1 cellular context compared by ENCODE assay signal in the genomic region with DNA sequence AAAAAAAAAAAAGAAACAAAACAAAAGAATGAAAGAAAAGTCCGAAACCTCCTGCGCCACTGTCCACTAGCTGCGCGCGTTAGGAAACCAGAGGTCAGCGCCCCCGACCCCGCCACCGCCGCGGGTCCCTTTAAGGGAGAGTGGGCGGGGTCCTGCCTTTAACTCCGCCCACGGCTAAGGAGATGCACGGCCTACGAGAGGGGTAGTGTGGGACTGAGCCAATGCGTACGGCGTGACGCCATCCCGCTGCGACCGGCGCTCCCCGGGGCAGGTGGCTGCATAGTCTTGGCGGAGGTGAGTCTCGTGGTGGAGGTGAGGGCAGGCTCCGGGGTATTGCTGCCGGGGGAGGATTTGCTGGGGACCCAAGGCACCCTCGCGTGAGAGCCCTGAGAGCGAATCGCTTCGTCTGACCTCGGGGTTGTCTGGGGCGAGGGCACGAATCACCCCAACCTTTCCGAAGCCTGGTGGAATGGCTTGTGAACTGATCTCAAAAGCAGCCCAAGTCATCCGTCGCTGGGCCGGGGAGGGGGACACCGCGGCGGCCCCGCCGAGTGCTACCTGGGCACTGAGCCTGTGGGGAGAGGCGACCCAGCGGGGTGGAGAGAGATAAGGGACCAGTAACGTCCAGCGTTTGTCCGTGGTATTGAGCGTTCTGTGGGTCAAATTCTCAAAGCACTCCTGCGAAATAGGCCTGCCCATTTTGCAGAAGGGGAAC.
TF ChIP-seq lines count a peak whose summit lies in the region.

A gene (plus strand): TSS at position 241 of the 715 bp plus-strand sequence. CDS start 1,319 bp downstream, outside the sequence.

TF ChIP-seq in HepG2, 621 proteins besides CTCF, POLR2A, EP300 and RAD21 (continued from another document and continues in another):
- TF ChIP-seq, protein P1, sequence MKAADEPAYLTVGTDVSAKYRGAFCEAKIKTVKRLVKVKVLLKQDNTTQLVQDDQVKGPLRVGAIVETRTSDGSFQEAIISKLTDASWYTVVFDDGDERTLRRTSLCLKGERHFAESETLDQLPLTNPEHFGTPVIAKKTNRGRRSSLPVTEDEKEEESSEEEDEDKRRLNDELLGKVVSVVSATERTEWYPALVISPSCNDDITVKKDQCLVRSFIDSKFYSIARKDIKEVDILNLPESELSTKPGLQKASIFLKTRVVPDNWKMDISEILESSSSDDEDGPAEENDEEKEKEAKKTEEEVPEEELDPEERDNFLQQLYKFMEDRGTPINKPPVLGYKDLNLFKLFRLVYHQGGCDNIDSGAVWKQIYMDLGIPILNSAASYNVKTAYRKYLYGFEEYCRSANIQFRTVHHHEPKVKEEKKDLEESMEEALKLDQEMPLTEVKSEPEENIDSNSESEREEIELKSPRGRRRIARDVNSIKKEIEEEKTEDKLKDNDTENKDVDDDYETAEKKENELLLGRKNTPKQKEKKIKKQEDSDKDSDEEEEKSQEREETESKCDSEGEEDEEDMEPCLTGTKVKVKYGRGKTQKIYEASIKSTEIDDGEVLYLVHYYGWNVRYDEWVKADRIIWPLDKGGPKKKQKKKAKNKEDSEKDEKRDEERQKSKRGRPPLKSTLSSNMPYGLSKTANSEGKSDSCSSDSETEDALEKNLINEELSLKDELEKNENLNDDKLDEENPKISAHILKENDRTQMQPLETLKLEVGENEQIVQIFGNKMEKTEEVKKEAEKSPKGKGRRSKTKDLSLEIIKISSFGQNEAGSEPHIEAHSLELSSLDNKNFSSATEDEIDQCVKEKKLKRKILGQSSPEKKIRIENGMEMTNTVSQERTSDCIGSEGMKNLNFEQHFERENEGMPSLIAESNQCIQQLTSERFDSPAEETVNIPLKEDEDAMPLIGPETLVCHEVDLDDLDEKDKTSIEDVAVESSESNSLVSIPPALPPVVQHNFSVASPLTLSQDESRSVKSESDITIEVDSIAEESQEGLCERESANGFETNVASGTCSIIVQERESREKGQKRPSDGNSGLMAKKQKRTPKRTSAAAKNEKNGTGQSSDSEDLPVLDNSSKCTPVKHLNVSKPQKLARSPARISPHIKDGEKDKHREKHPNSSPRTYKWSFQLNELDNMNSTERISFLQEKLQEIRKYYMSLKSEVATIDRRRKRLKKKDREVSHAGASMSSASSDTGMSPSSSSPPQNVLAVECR (CRISPR knock-in tag; IDR thresholded peaks at IDR 0.05; ENCODE audit: borderline replicate concordance), result peak; percentile 97
- TF ChIP-seq, protein P2, sequence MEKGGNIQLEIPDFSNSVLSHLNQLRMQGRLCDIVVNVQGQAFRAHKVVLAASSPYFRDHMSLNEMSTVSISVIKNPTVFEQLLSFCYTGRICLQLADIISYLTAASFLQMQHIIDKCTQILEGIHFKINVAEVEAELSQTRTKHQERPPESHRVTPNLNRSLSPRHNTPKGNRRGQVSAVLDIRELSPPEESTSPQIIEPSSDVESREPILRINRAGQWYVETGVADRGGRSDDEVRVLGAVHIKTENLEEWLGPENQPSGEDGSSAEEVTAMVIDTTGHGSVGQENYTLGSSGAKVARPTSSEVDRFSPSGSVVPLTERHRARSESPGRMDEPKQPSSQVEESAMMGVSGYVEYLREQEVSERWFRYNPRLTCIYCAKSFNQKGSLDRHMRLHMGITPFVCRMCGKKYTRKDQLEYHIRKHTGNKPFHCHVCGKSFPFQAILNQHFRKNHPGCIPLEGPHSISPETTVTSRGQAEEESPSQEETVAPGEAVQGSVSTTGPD (CRISPR knock-in tag; IDR thresholded peaks at IDR 0.05), result no peak
- TF ChIP-seq KAT8 (CRISPR knock-in tag; IDR thresholded peaks at IDR 0.05) (peak; percentile 95), IRF2 (CRISPR knock-in tag; IDR thresholded peaks at IDR 0.05) (peak; percentile 86), SSRP1 (CRISPR knock-in tag; IDR thresholded peaks at IDR 0.05) (no peak; the same call in 1 of the 2 replicates), TEAD2 (CRISPR knock-in tag; IDR thresholded peaks at IDR 0.05) (no peak), TARDBP (CRISPR knock-in tag; IDR thresholded peaks at IDR 0.05) (peak; percentile 85), ZNF557 (CRISPR knock-in tag; IDR thresholded peaks at IDR 0.05) (no peak), ZSCAN25 (CRISPR knock-in tag; IDR thresholded peaks at IDR 0.05) (peak; percentile 72; the same call in 1 of the 2 replicates), MEIS2 (CRISPR knock-in tag; IDR thresholded peaks at IDR 0.05) (no peak), RFXAP (CRISPR knock-in tag; IDR thresholded peaks at IDR 0.05; ENCODE audit: borderline replicate concordance) (0 out of 2 replicates have a peak, but pooled peaks have one; percentile 22), YEATS4 (CRISPR knock-in tag; IDR thresholded peaks at IDR 0.05; ENCODE audit: borderline replicate concordance) (peak; percentile 67; the same call in 1 of the 2 replicates), DR1 (CRISPR knock-in tag; IDR thresholded peaks at IDR 0.05) (peak; percentile 92), ZNF629 (CRISPR knock-in tag; conservative IDR thresholded peaks at IDR 0.05) (peak; percentile 97; the same call in 1 of the 2 replicates), TAF1 (CRISPR knock-in tag; IDR thresholded peaks at IDR 0.05) (peak; percentile 94), SNAI1 (CRISPR knock-in tag; IDR thresholded peaks at IDR 0.05; ENCODE audit: borderline replicate concordance) (0 out of 2 replicates have a peak, but pooled peaks have one; percentile 56), ZNF558 (CRISPR knock-in tag; IDR thresholded peaks at IDR 0.05; ENCODE audit: borderline replicate concordance) (no peak), ZBTB38 (CRISPR knock-in tag; IDR thresholded peaks at IDR 0.05) (peak; percentile 78; the same call in 1 of the 2 replicates), THAP11 (CRISPR knock-in tag; IDR thresholded peaks at IDR 0.05) (peak; percentile 91), GTF2F1 (IDR thresholded peaks at IDR 0.05; ENCODE audit: low read length) (no peak)
- TF ChIP-seq, protein P3, sequence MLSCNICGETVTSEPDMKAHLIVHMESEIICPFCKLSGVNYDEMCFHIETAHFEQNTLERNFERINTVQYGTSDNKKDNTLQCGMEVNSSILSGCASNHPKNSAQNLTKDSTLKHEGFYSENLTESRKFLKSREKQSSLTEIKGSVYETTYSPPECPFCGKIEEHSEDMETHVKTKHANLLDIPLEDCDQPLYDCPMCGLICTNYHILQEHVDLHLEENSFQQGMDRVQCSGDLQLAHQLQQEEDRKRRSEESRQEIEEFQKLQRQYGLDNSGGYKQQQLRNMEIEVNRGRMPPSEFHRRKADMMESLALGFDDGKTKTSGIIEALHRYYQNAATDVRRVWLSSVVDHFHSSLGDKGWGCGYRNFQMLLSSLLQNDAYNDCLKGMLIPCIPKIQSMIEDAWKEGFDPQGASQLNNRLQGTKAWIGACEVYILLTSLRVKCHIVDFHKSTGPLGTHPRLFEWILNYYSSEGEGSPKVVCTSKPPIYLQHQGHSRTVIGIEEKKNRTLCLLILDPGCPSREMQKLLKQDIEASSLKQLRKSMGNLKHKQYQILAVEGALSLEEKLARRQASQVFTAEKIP (CRISPR knock-in tag; IDR thresholded peaks at IDR 0.05; ENCODE audit: borderline replicate concordance), result no peak
- TF ChIP-seq, protein P4, sequence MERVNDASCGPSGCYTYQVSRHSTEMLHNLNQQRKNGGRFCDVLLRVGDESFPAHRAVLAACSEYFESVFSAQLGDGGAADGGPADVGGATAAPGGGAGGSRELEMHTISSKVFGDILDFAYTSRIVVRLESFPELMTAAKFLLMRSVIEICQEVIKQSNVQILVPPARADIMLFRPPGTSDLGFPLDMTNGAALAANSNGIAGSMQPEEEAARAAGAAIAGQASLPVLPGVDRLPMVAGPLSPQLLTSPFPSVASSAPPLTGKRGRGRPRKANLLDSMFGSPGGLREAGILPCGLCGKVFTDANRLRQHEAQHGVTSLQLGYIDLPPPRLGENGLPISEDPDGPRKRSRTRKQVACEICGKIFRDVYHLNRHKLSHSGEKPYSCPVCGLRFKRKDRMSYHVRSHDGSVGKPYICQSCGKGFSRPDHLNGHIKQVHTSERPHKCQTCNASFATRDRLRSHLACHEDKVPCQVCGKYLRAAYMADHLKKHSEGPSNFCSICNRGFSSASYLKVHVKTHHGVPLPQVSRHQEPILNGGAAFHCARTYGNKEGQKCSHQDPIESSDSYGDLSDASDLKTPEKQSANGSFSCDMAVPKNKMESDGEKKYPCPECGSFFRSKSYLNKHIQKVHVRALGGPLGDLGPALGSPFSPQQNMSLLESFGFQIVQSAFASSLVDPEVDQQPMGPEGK (CRISPR knock-in tag; IDR thresholded peaks at IDR 0.05), result peak; percentile 78
- TF ChIP-seq, protein P5, sequence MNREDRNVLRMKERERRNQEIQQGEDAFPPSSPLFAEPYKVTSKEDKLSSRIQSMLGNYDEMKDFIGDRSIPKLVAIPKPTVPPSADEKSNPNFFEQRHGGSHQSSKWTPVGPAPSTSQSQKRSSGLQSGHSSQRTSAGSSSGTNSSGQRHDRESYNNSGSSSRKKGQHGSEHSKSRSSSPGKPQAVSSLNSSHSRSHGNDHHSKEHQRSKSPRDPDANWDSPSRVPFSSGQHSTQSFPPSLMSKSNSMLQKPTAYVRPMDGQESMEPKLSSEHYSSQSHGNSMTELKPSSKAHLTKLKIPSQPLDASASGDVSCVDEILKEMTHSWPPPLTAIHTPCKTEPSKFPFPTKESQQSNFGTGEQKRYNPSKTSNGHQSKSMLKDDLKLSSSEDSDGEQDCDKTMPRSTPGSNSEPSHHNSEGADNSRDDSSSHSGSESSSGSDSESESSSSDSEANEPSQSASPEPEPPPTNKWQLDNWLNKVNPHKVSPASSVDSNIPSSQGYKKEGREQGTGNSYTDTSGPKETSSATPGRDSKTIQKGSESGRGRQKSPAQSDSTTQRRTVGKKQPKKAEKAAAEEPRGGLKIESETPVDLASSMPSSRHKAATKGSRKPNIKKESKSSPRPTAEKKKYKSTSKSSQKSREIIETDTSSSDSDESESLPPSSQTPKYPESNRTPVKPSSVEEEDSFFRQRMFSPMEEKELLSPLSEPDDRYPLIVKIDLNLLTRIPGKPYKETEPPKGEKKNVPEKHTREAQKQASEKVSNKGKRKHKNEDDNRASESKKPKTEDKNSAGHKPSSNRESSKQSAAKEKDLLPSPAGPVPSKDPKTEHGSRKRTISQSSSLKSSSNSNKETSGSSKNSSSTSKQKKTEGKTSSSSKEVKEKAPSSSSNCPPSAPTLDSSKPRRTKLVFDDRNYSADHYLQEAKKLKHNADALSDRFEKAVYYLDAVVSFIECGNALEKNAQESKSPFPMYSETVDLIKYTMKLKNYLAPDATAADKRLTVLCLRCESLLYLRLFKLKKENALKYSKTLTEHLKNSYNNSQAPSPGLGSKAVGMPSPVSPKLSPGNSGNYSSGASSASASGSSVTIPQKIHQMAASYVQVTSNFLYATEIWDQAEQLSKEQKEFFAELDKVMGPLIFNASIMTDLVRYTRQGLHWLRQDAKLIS (CRISPR knock-in tag; IDR thresholded peaks at IDR 0.05), result no peak
- TF ChIP-seq, protein P6, sequence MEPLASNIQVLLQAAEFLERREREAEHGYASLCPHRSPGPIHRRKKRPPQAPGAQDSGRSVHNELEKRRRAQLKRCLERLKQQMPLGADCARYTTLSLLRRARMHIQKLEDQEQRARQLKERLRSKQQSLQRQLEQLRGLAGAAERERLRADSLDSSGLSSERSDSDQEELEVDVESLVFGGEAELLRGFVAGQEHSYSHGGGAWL (CRISPR knock-in tag; IDR thresholded peaks at IDR 0.05), result peak; percentile 81
- TF ChIP-seq, protein P7, sequence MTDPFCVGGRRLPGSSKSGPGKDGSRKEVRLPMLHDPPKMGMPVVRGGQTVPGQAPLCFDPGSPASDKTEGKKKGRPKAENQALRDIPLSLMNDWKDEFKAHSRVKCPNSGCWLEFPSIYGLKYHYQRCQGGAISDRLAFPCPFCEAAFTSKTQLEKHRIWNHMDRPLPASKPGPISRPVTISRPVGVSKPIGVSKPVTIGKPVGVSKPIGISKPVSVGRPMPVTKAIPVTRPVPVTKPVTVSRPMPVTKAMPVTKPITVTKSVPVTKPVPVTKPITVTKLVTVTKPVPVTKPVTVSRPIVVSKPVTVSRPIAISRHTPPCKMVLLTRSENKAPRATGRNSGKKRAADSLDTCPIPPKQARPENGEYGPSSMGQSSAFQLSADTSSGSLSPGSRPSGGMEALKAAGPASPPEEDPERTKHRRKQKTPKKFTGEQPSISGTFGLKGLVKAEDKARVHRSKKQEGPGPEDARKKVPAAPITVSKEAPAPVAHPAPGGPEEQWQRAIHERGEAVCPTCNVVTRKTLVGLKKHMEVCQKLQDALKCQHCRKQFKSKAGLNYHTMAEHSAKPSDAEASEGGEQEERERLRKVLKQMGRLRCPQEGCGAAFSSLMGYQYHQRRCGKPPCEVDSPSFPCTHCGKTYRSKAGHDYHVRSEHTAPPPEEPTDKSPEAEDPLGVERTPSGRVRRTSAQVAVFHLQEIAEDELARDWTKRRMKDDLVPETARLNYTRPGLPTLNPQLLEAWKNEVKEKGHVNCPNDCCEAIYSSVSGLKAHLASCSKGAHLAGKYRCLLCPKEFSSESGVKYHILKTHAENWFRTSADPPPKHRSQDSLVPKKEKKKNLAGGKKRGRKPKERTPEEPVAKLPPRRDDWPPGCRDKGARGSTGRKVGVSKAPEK (CRISPR knock-in tag; IDR thresholded peaks at IDR 0.05; ENCODE audit: borderline replicate concordance), result no peak
- TF ChIP-seq, protein P8, sequence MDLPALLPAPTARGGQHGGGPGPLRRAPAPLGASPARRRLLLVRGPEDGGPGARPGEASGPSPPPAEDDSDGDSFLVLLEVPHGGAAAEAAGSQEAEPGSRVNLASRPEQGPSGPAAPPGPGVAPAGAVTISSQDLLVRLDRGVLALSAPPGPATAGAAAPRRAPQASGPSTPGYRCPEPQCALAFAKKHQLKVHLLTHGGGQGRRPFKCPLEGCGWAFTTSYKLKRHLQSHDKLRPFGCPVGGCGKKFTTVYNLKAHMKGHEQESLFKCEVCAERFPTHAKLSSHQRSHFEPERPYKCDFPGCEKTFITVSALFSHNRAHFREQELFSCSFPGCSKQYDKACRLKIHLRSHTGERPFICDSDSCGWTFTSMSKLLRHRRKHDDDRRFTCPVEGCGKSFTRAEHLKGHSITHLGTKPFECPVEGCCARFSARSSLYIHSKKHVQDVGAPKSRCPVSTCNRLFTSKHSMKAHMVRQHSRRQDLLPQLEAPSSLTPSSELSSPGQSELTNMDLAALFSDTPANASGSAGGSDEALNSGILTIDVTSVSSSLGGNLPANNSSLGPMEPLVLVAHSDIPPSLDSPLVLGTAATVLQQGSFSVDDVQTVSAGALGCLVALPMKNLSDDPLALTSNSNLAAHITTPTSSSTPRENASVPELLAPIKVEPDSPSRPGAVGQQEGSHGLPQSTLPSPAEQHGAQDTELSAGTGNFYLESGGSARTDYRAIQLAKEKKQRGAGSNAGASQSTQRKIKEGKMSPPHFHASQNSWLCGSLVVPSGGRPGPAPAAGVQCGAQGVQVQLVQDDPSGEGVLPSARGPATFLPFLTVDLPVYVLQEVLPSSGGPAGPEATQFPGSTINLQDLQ (CRISPR knock-in tag; IDR thresholded peaks at IDR 0.05), result no peak; the same call in 1 of the 2 replicates
- TF ChIP-seq, protein P9, sequence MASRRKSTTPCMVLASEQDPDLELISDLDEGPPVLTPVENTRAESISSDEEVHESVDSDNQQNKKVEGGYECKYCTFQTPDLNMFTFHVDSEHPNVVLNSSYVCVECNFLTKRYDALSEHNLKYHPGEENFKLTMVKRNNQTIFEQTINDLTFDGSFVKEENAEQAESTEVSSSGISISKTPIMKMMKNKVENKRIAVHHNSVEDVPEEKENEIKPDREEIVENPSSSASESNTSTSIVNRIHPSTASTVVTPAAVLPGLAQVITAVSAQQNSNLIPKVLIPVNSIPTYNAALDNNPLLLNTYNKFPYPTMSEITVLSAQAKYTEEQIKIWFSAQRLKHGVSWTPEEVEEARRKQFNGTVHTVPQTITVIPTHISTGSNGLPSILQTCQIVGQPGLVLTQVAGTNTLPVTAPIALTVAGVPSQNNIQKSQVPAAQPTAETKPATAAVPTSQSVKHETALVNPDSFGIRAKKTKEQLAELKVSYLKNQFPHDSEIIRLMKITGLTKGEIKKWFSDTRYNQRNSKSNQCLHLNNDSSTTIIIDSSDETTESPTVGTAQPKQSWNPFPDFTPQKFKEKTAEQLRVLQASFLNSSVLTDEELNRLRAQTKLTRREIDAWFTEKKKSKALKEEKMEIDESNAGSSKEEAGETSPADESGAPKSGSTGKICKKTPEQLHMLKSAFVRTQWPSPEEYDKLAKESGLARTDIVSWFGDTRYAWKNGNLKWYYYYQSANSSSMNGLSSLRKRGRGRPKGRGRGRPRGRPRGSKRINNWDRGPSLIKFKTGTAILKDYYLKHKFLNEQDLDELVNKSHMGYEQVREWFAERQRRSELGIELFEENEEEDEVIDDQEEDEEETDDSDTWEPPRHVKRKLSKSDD (CRISPR knock-in tag; IDR thresholded peaks at IDR 0.05; ENCODE audit: low read depth), result peak; percentile 81; the same call in 1 of the 2 replicates
